27 cellular contexts compared by ENCODE assay signal in genomic region chr6:169776379-169776778, GRCh38.
"Had no signal": no experiment of that assay in that cellular context is flagged by ENCODE, and none has a peak within 500 bp of the region (broad histone marks: within the 10 kb centered on the region; RNA-seq: fewer than 3 reads in every experiment).

No MANE protein-coding gene starts in this region.

- H3K27ac ChIP-seq: adrenal gland, KMS-11, SK-N-MC had no signal

- DNase-seq: activated CD4-positive, alpha-beta memory T cell treated with anti-CD3 and anti-CD28 coated beads for 36 hours; activated CD4-positive, alpha-beta T cell treated with anti-CD3 and anti-CD28 coated beads, Interleukin-2, amount 10 ng/mL, durations not matched to agents 7 days and 5 days; activated CD4-positive, CD25-positive, alpha-beta regulatory T cell; activated CD8-positive, alpha-beta memory T cell treated with anti-CD3 and anti-CD28 coated beads, Interleukin-2, amount 50 U/mL, for 4 hours; activated naive CD4-positive, alpha-beta T cell treated with anti-CD3 and anti-CD28 coated beads, Interleukin-2, amount 50 U/mL, for 16 hours; activated naive CD8-positive, alpha-beta T cell treated with anti-CD3 and anti-CD28 coated beads, Interleukin-2, amount 10 ng/mL, durations not matched to agents 7 days and 5 days; activated T-cell treated with anti-CD3 and anti-CD28 coated beads, Interleukin-2, amount 50 U/mL, for 72 hours; anterior cingulate cortex; MG63; MV-4-11; NCI-H1105; NCI-H1436; NCI-H1694 treated with DMSO at 0.1 percent for 48 hours; NCI-H2029 treated with DMSO at 0.1 percent for 48 hours; NCI-H510A treated with DMSO at 0.1 percent for 48 hours; NCI-H69; NK-92 treated with Interleukin-12 subunit alpha and Interleukin-12 subunit beta, amount 100 ng/mL, for 24 hours; OCI-M1; RPMI8226; T-cell; T-helper 2 cell; T1000 had no signal

- H3K4me3 ChIP-seq: adrenal gland, MG63, SK-N-MC had no signal

- ATAC-seq: activated T-cell treated with anti-CD3 and anti-CD28 coated beads, Interleukin-2, amount 50 U/mL, for 72 hours; Panc1; Right ventricle myocardium inferior; T-cell had no signal
